ENCODE assay signal across 1 cellular context in genomic region chr10:104253106-104253505, GRCh38.
A peak's percentile ranks its signal among the peaks of the same experiment; 100 is the strongest.
TF ChIP-seq lines count a peak whose summit lies in the region.

No MANE protein-coding gene starts in this region.

TF ChIP-seq in K562, 482 proteins besides CTCF, POLR2A, EP300 and RAD21 (continues in another document):
- no peak for TF ChIP-seq ZNF311 (CRISPR knock-in tag; IDR thresholded peaks at IDR 0.05)
- TF ChIP-seq STAT5A (IDR thresholded peaks at IDR 0.05; ENCODE audit: borderline replicate concordance, low read length), result peak; percentile 33; the same call in 1 of the 2 replicates
- TF ChIP-seq MTA2 (IDR thresholded peaks at IDR 0.05; ENCODE audit: low read depth), result peak; percentile 33; the same call in 1 of the 2 replicates
- no peak for TF ChIP-seq ZC3H8 (IDR thresholded peaks at IDR 0.05)
- TF ChIP-seq SMARCA4 (IDR thresholded peaks at IDR 0.05), result peak; percentile 88
- TF ChIP-seq NFIX (CRISPR knock-in tag; IDR thresholded peaks at IDR 0.05; ENCODE audit: low read depth), result no peak
- TF ChIP-seq HNRNPL (IDR thresholded peaks at IDR 0.05; ENCODE audit: low read depth, low read length), result 0 out of 2 replicates have a peak, but pooled peaks have one; percentile 29
- TF ChIP-seq NFIC (IDR thresholded peaks at IDR 0.05), result peak; percentile 69
- TF ChIP-seq KDM1A (IDR thresholded peaks at IDR 0.05), result peak; percentile 65 to 81; a peak in 3 of 4 replicates
- peak; percentile 68; the same call in 1 of the 2 replicates for TF ChIP-seq GATAD2B (IDR thresholded peaks at IDR 0.05; ENCODE audit: borderline replicate concordance)
- 0 out of 2 replicates have a peak, but pooled peaks have one; percentile 55 for TF ChIP-seq ZNF592 (IDR thresholded peaks at IDR 0.05)
- no peak for TF ChIP-seq SRSF7 (optimal IDR thresholded peaks at IDR 0.05; ENCODE audit: low read depth, low read length)
- TF ChIP-seq SOX6 (IDR thresholded peaks at IDR 0.05), result peak; percentile 68
- peak; percentile 35; the same call in 1 of the 2 replicates for TF ChIP-seq NCOA1 (IDR thresholded peaks at IDR 0.05; ENCODE audit: low read depth)
- peak; percentile 37; the same call in 1 of the 2 replicates for TF ChIP-seq CREB1 (IDR thresholded peaks at IDR 0.05)
- TF ChIP-seq CREB1 (CRISPR knock-in tag; IDR thresholded peaks at IDR 0.05), result no peak
- peak; percentile 41 for TF ChIP-seq VEZF1 (CRISPR knock-in tag; IDR thresholded peaks at IDR 0.05)
- peak; percentile 28 for TF ChIP-seq HDAC3 (IDR thresholded peaks at IDR 0.05; ENCODE audit: borderline replicate concordance, partially characterized antibody)
- peak; percentile 65 for TF ChIP-seq ATF3 (IDR thresholded peaks at IDR 0.05)
- no peak for TF ChIP-seq ATF3 (CRISPR knock-in tag; conservative IDR thresholded peaks at IDR 0.05)
- TF ChIP-seq FOXA1 (IDR thresholded peaks at IDR 0.05; ENCODE audit: borderline replicate concordance), result peak; percentile 65
- 0 out of 4 replicates have a peak, but pooled peaks of 1 of the 2 experiments have one; percentile 28 for TF ChIP-seq MAZ (CRISPR knock-in tag; conservative IDR thresholded peaks at IDR 0.05 in 1 of 2, IDR thresholded peaks at IDR 0.05 in 1 of 2)
- peak; percentile 87 for TF ChIP-seq JUND (IDR thresholded peaks at IDR 0.05; ENCODE audit: borderline replicate concordance, low read depth, low read length)
- TF ChIP-seq JUND (tag; IDR thresholded peaks at IDR 0.05; ENCODE audit: borderline replicate concordance, low read depth, low read length), result peak; percentile 77; the same call in 1 of the 3 replicates
- no peak for TF ChIP-seq SIRT6 (IDR thresholded peaks at IDR 0.05; ENCODE audit: low read depth, low read length)
- peak; percentile 90 for TF ChIP-seq ZEB2 (IDR thresholded peaks at IDR 0.05)
- peak; percentile 72; the same call in 1 of the 2 replicates for TF ChIP-seq TAL1 (IDR thresholded peaks at IDR 0.05)
- TF ChIP-seq MBD1 (CRISPR knock-in tag; IDR thresholded peaks at IDR 0.05), result no peak
- TF ChIP-seq MYNN (IDR thresholded peaks at IDR 0.05), result peak; percentile 93
- TF ChIP-seq MYNN (CRISPR knock-in tag; IDR thresholded peaks at IDR 0.05), result no peak
- TF ChIP-seq TEAD4 (IDR thresholded peaks at IDR 0.05; ENCODE audit: low read length), result peak; percentile 77
- no peak for TF ChIP-seq TEAD4 (CRISPR knock-in tag; IDR thresholded peaks at IDR 0.05; ENCODE audit: borderline replicate concordance)
- TF ChIP-seq ZBTB43 (CRISPR knock-in tag; IDR thresholded peaks at IDR 0.05), result no peak
- no peak for TF ChIP-seq PPARD (CRISPR knock-in tag; IDR thresholded peaks at IDR 0.05)
- no peak for TF ChIP-seq ZNF354B (CRISPR knock-in tag; IDR thresholded peaks at IDR 0.05)
- peak; percentile 25 for TF ChIP-seq MEIS2 (IDR thresholded peaks at IDR 0.05; ENCODE audit: partially characterized antibody)
- TF ChIP-seq NBN (IDR thresholded peaks at IDR 0.05; ENCODE audit: low read depth), result no peak
- peak; percentile 8 for TF ChIP-seq FOSL1 (tag; conservative IDR thresholded peaks at IDR 0.05)
- TF ChIP-seq FOXK1 (CRISPR knock-in tag; IDR thresholded peaks at IDR 0.05; ENCODE audit: borderline replicate concordance), result no peak
- no peak for TF ChIP-seq ZNF586 (CRISPR knock-in tag; conservative IDR thresholded peaks at IDR 0.05)
- peak; percentile 93 for TF ChIP-seq ARID1B (IDR thresholded peaks at IDR 0.05)
- TF ChIP-seq KHSRP (IDR thresholded peaks at IDR 0.05), result no peak
- TF ChIP-seq LEF1 (IDR thresholded peaks at IDR 0.05), result peak; percentile 73; the same call in 1 of the 2 replicates
- TF ChIP-seq FOXK2 (conservative IDR thresholded peaks at IDR 0.05 in 1 of 2, IDR thresholded peaks at IDR 0.05 in 1 of 2; ENCODE audit: low read depth in 2 of 2), result peak; percentile 46 to 54; a peak in 1 of 4 replicates
- peak; percentile 12; the same call in 1 of the 2 replicates for TF ChIP-seq FOXM1 (IDR thresholded peaks at IDR 0.05; ENCODE audit: low read depth)
- no peak for TF ChIP-seq FOXM1 (CRISPR knock-in tag; IDR thresholded peaks at IDR 0.05; ENCODE audit: low read depth)
- peak in 1 of 2 experiments; percentile 72; a peak in 2 of 4 replicates for TF ChIP-seq TBL1XR1 (IDR thresholded peaks at IDR 0.05; ENCODE audit: low read length in 2 of 2)
- TF ChIP-seq NCOR1 (IDR thresholded peaks at IDR 0.05), result peak; percentile 86
- TF ChIP-seq EGR1 (conservative IDR thresholded peaks at IDR 0.05), result peak; percentile 76
- TF ChIP-seq CCNT2 (IDR thresholded peaks at IDR 0.05; ENCODE audit: borderline replicate concordance, extremely low read depth, insufficient read length, low read depth, low read length), result peak; percentile 58
- peak; percentile 30 to 45; a peak in 1 of 4 replicates for TF ChIP-seq MNT (conservative IDR thresholded peaks at IDR 0.05)
- peak; percentile 68; the same call in 1 of the 2 replicates for TF ChIP-seq POLR2AphosphoS5 (IDR thresholded peaks at IDR 0.05; ENCODE audit: control insufficient read depth, insufficient read depth, low read depth, low read length)
- no peak for TF ChIP-seq DIDO1 (tag; IDR thresholded peaks at IDR 0.05; ENCODE audit: low read depth)
- TF ChIP-seq HDAC1 (IDR thresholded peaks at IDR 0.05), result peak in 1 of 2 experiments; percentile 51; a peak in 1 of 4 replicates
- 0 out of 2 replicates have a peak, but pooled peaks have one; percentile 38 for TF ChIP-seq HDAC2 (IDR thresholded peaks at IDR 0.05)
- peak; percentile 90 for TF ChIP-seq CBFA2T2 (conservative IDR thresholded peaks at IDR 0.05)
- TF ChIP-seq TRIM24 (IDR thresholded peaks at IDR 0.05), result peak in 1 of 2 experiments; percentile 75; a peak in 2 of 4 replicates
- TF ChIP-seq MBD2 (IDR thresholded peaks at IDR 0.05; ENCODE audit: borderline replicate concordance, low read depth), result peak; percentile 50; the same call in 1 of the 2 replicates
- no peak for TF ChIP-seq SMAD4 (CRISPR knock-in tag; conservative IDR thresholded peaks at IDR 0.05)
- TF ChIP-seq ELF4 (CRISPR knock-in tag; IDR thresholded peaks at IDR 0.05), result no peak
- TF ChIP-seq HNRNPH1 (optimal IDR thresholded peaks at IDR 0.05; ENCODE audit: low read depth, low read length), result no peak
- peak; percentile 47 for TF ChIP-seq CREM (IDR thresholded peaks at IDR 0.05; ENCODE audit: low read depth)
- TF ChIP-seq MAFG (tag; conservative IDR thresholded peaks at IDR 0.05), result no peak
- peak; percentile 41; the same call in 1 of the 2 replicates for TF ChIP-seq ZBTB7A (IDR thresholded peaks at IDR 0.05; ENCODE audit: borderline replicate concordance, control insufficient read depth, low read depth, low read length)
- TF ChIP-seq NUFIP1 (IDR thresholded peaks at IDR 0.05; ENCODE audit: partially characterized antibody), result no peak
- peak; percentile 23 for TF ChIP-seq TAF1 (IDR thresholded peaks at IDR 0.05; ENCODE audit: control insufficient read depth, extremely low read depth, insufficient read depth, low read length, severe bottlenecking)
